ENCODE assay signal across 1 cellular context in the genomic region with DNA sequence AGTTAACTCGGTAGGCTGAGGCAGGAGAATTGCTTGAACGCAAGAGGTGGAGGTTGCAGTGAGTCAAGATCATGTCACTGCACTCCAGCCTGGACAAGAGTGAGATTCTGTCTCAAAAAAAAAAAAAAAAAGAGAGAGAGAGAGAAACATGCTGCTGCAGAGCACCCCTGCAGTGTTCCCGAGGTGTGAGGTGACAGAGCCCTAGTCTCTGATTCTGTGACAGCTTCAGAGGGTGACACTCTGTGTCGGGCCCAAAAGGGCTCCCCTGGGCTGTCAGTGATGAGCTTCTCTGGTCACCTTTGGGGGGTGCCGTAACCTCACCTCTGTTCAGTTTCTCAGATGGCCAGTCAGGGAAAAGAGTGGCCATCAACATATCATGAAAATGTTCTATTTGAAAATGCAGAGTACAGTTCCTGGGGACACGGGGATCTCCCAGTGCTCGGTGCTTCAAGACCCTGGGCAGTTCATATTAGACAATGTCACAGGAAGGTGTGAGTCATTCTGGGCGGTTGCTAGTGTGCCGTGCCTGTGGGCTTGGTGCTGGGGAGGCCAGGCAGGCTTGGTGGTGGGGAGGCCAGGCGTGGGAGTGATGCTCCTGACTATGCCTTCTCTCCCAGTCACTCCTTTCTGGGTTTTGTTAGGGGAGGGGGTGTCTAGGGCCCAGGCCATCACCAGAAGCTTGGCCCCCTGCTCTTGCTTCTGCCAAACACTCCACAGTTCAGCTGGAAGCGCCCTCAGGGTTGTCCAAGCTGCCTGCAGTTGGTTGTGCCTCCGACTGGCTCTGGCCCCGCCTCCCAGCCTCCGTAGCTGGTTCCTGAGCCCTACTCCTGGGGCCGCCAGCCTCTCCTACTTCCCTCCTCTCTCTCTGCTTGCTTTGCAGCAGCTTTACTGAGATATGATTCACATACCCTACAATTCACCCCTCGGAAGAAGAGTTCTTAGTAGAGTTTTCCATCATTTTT.
TF ChIP-seq lines count a peak whose summit lies in the region.

No MANE protein-coding gene starts in this region.

TF ChIP-seq in K562, 482 proteins besides CTCF, POLR2A, EP300 and RAD21 (continued from another document and continues in another):
- TF ChIP-seq, protein P1, sequence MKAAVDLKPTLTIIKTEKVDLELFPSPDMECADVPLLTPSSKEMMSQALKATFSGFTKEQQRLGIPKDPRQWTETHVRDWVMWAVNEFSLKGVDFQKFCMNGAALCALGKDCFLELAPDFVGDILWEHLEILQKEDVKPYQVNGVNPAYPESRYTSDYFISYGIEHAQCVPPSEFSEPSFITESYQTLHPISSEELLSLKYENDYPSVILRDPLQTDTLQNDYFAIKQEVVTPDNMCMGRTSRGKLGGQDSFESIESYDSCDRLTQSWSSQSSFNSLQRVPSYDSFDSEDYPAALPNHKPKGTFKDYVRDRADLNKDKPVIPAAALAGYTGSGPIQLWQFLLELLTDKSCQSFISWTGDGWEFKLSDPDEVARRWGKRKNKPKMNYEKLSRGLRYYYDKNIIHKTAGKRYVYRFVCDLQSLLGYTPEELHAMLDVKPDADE (conservative IDR thresholded peaks at IDR 0.05; ENCODE audit: control insufficient read depth, low read depth, low read length) = 0 out of 2 replicates have a peak, but pooled peaks have one; percentile 17
- TF ChIP-seq FOXA1 (IDR thresholded peaks at IDR 0.05; ENCODE audit: borderline replicate concordance) = no peak
- TF ChIP-seq U2AF2 (optimal IDR thresholded peaks at IDR 0.05; ENCODE audit: low read depth, low read length) = no peak
- no peak for TF ChIP-seq ZNF717 (CRISPR knock-in tag; IDR thresholded peaks at IDR 0.05)
- no peak for TF ChIP-seq MTF1 (CRISPR knock-in tag; IDR thresholded peaks at IDR 0.05; ENCODE audit: borderline replicate concordance)
- no peak for TF ChIP-seq ARHGAP35 (IDR thresholded peaks at IDR 0.05; ENCODE audit: partially characterized antibody)
- peak in 1 of 2 experiments; percentile 30; a peak in 1 of 4 replicates for TF ChIP-seq NRF1 (conservative IDR thresholded peaks at IDR 0.05 in 1 of 2, IDR thresholded peaks at IDR 0.05 in 1 of 2)
- TF ChIP-seq SMARCE1 (IDR thresholded peaks at IDR 0.05) = peak; percentile 71; the same call in 1 of the 2 replicates
- TF ChIP-seq, protein P2, sequence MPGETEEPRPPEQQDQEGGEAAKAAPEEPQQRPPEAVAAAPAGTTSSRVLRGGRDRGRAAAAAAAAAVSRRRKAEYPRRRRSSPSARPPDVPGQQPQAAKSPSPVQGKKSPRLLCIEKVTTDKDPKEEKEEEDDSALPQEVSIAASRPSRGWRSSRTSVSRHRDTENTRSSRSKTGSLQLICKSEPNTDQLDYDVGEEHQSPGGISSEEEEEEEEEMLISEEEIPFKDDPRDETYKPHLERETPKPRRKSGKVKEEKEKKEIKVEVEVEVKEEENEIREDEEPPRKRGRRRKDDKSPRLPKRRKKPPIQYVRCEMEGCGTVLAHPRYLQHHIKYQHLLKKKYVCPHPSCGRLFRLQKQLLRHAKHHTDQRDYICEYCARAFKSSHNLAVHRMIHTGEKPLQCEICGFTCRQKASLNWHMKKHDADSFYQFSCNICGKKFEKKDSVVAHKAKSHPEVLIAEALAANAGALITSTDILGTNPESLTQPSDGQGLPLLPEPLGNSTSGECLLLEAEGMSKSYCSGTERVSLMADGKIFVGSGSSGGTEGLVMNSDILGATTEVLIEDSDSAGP (CRISPR knock-in tag; IDR thresholded peaks at IDR 0.05) = no peak
- TF ChIP-seq, protein P3, sequence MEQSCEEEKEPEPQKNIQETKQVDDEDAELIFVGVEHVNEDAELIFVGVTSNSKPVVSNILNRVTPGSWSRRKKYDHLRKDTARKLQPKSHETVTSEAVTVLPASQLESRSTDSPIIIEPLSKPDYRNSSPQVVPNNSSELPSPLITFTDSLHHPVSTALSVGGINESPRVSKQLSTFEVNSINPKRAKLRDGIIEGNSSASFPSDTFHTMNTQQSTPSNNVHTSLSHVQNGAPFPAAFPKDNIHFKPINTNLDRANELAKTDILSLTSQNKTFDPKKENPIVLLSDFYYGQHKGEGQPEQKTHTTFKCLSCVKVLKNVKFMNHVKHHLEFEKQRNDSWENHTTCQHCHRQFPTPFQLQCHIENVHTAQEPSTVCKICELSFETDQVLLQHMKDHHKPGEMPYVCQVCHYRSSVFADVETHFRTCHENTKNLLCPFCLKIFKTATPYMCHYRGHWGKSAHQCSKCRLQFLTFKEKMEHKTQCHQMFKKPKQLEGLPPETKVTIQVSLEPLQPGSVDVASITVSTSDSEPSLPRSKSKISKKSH (CRISPR knock-in tag; IDR thresholded peaks at IDR 0.05) = no peak
- no peak for TF ChIP-seq ZZZ3 (IDR thresholded peaks at IDR 0.05)
- TF ChIP-seq, protein P4, sequence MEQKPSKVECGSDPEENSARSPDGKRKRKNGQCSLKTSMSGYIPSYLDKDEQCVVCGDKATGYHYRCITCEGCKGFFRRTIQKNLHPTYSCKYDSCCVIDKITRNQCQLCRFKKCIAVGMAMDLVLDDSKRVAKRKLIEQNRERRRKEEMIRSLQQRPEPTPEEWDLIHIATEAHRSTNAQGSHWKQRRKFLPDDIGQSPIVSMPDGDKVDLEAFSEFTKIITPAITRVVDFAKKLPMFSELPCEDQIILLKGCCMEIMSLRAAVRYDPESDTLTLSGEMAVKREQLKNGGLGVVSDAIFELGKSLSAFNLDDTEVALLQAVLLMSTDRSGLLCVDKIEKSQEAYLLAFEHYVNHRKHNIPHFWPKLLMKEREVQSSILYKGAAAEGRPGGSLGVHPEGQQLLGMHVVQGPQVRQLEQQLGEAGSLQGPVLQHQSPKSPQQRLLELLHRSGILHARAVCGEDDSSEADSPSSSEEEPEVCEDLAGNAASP (IDR thresholded peaks at IDR 0.05) = no peak
- 0 out of 2 replicates have a peak, but pooled peaks have one; percentile 35 for TF ChIP-seq ZKSCAN8 (CRISPR knock-in tag; IDR thresholded peaks at IDR 0.05)
- no peak for TF ChIP-seq NR2F6 (CRISPR knock-in tag; IDR thresholded peaks at IDR 0.05)
- no peak for TF ChIP-seq NFATC3 (IDR thresholded peaks at IDR 0.05)
- TF ChIP-seq CHD1 (IDR thresholded peaks at IDR 0.05; ENCODE audit: low read length) = no peak
- TF ChIP-seq TRIM28 (IDR thresholded peaks at IDR 0.05) = no peak
- TF ChIP-seq ZNF224 (CRISPR knock-in tag; IDR thresholded peaks at IDR 0.05) = peak; percentile 59; the same call in 1 of the 2 replicates
- TF ChIP-seq EZH2 (IDR thresholded peaks at IDR 0.05; ENCODE audit: borderline replicate concordance, low read depth, low read length) = no peak
- peak; percentile 37 for TF ChIP-seq FOS (IDR thresholded peaks at IDR 0.05; ENCODE audit: extremely low read depth, insufficient read length)
- TF ChIP-seq, protein P5, sequence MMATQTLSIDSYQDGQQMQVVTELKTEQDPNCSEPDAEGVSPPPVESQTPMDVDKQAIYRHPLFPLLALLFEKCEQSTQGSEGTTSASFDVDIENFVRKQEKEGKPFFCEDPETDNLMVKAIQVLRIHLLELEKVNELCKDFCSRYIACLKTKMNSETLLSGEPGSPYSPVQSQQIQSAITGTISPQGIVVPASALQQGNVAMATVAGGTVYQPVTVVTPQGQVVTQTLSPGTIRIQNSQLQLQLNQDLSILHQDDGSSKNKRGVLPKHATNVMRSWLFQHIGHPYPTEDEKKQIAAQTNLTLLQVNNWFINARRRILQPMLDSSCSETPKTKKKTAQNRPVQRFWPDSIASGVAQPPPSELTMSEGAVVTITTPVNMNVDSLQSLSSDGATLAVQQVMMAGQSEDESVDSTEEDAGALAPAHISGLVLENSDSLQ (IDR thresholded peaks at IDR 0.05) = peak; percentile 35
- no peak; the same call in 1 of the 2 replicates for TF ChIP-seq SMARCA5 (IDR thresholded peaks at IDR 0.05)
- TF ChIP-seq, protein P6, sequence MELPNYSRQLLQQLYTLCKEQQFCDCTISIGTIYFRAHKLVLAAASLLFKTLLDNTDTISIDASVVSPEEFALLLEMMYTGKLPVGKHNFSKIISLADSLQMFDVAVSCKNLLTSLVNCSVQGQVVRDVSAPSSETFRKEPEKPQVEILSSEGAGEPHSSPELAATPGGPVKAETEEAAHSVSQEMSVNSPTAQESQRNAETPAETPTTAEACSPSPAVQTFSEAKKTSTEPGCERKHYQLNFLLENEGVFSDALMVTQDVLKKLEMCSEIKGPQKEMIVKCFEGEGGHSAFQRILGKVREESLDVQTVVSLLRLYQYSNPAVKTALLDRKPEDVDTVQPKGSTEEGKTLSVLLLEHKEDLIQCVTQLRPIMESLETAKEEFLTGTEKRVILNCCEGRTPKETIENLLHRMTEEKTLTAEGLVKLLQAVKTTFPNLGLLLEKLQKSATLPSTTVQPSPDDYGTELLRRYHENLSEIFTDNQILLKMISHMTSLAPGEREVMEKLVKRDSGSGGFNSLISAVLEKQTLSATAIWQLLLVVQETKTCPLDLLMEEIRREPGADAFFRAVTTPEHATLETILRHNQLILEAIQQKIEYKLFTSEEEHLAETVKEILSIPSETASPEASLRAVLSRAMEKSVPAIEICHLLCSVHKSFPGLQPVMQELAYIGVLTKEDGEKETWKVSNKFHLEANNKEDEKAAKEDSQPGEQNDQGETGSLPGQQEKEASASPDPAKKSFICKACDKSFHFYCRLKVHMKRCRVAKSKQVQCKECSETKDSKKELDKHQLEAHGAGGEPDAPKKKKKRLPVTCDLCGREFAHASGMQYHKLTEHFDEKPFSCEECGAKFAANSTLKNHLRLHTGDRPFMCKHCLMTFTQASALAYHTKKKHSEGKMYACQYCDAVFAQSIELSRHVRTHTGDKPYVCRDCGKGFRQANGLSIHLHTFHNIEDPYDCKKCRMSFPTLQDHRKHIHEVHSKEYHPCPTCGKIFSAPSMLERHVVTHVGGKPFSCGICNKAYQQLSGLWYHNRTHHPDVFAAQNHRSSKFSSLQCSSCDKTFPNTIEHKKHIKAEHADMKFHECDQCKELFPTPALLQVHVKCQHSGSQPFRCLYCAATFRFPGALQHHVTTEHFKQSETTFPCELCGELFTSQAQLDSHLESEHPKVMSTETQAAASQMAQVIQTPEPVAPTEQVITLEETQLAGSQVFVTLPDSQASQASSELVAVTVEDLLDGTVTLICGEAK (IDR thresholded peaks at IDR 0.05) = no peak
- TF ChIP-seq, protein P6 (CRISPR knock-in tag; IDR thresholded peaks at IDR 0.05) = peak; percentile 57; the same call in 1 of the 2 replicates
- TF ChIP-seq PTRF (tag; IDR thresholded peaks at IDR 0.05) = no peak
- TF ChIP-seq, protein P7, sequence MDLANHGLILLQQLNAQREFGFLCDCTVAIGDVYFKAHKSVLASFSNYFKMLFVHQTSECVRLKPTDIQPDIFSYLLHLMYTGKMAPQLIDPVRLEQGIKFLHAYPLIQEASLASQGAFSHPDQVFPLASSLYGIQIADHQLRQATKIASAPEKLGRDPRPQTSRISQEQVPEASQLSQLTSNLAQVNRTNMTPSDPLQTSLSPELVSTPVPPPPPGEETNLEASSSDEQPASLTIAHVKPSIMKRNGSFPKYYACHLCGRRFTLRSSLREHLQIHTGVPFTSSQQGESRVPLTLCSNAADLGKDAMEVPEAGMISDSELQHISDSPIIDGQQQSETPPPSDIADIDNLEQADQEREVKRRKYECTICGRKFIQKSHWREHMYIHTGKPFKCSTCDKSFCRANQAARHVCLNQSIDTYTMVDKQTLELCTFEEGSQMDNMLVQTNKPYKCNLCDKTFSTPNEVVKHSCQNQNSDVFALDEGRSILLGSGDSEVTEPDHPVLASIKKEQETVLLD (IDR thresholded peaks at IDR 0.05) = no peak
- TF ChIP-seq, protein P8, sequence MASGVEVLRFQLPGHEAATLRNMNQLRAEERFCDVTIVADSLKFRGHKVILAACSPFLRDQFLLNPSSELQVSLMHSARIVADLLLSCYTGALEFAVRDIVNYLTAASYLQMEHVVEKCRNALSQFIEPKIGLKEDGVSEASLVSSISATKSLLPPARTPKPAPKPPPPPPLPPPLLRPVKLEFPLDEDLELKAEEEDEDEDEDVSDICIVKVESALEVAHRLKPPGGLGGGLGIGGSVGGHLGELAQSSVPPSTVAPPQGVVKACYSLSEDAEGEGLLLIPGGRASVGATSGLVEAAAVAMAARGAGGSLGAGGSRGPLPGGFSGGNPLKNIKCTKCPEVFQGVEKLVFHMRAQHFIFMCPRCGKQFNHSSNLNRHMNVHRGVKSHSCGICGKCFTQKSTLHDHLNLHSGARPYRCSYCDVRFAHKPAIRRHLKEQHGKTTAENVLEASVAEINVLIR (CRISPR knock-in tag; IDR thresholded peaks at IDR 0.05) = peak; percentile 33; the same call in 1 of the 2 replicates
- no peak for TF ChIP-seq POLR3A (IDR thresholded peaks at IDR 0.05; ENCODE audit: borderline replicate concordance, extremely low read depth, insufficient read depth, insufficient read length)
- TF ChIP-seq ZNF217 (CRISPR knock-in tag; IDR thresholded peaks at IDR 0.05) = no peak
- TF ChIP-seq, protein P9, sequence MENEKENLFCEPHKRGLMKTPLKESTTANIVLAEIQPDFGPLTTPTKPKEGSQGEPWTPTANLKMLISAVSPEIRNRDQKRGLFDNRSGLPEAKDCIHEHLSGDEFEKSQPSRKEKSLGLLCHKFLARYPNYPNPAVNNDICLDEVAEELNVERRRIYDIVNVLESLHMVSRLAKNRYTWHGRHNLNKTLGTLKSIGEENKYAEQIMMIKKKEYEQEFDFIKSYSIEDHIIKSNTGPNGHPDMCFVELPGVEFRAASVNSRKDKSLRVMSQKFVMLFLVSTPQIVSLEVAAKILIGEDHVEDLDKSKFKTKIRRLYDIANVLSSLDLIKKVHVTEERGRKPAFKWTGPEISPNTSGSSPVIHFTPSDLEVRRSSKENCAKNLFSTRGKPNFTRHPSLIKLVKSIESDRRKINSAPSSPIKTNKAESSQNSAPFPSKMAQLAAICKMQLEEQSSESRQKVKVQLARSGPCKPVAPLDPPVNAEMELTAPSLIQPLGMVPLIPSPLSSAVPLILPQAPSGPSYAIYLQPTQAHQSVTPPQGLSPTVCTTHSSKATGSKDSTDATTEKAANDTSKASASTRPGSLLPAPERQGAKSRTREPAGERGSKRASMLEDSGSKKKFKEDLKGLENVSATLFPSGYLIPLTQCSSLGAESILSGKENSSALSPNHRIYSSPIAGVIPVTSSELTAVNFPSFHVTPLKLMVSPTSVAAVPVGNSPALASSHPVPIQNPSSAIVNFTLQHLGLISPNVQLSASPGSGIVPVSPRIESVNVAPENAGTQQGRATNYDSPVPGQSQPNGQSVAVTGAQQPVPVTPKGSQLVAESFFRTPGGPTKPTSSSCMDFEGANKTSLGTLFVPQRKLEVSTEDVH (IDR thresholded peaks at IDR 0.05; ENCODE audit: low read depth, partially characterized antibody) = no peak
